ENCODE assay signal across 11 cellular contexts in genomic region chr2:25912851-25913695, GRCh38. TPM values are rescaled to one million over a fixed set of nuclear protein-coding genes. Genes with fewer than 3 reads are reported as not detected.
DNase-seq lines count a peak whose midpoint lies in the region; ATAC-seq, FAIRE-seq and TF ChIP-seq lines count a peak whose summit lies in the region.
"Had no signal": no experiment of that assay in that cellular context is flagged by ENCODE, and none has a peak within 500 bp of the region (broad histone marks: within the 10 kb centered on the region; RNA-seq: fewer than 3 reads in every experiment).

No MANE protein-coding gene starts in this region.

- no peaks in the 10 kb centered on the region for H3K79me1 ChIP-seq in H9 (ENCODE audit: insufficient read depth, low read depth, low read length, poor library complexity, severe bottlenecking)

- H3K23ac ChIP-seq in H9 (ENCODE audit: insufficient read length, low read depth, low read length), result no peak overlapping the region

- no peak overlapping the region for H4K5ac ChIP-seq in H9 (ENCODE audit: insufficient read length, low read depth, low read length)

- H3K27me3 ChIP-seq in H9 (ENCODE audit: insufficient read depth, low read length), result no peaks in the 10 kb centered on the region
- no peaks in the 10 kb centered on the region for H3K27me3 ChIP-seq in parathyroid adenoma (ENCODE audit: control insufficient read depth, insufficient read depth, low read length)
- H3K27me3 ChIP-seq: gastrocnemius medialis had no signal

- no peaks in the 10 kb centered on the region for H3K27me3 Mint-ChIP-seq in H9 (ENCODE audit: low read depth)
- H3K27me3 Mint-ChIP-seq: activated naive CD8-positive, alpha-beta T cell treated with anti-CD3 and anti-CD28 coated beads for 36 hours had no signal

- H3K79me2 ChIP-seq in H9 (ENCODE audit: insufficient read depth, low read length) (no peaks in the 10 kb centered on the region), parathyroid adenoma (no peaks in the 10 kb centered on the region)

- no peak overlapping the region for H3K4me3 ChIP-seq in parathyroid adenoma (ENCODE audit: low read depth, low read length)
- H3K4me3 ChIP-seq: gastrocnemius medialis had no signal

- peaks cover 3% of the 10 kb centered on the region for H3K23me2 ChIP-seq in H9 (ENCODE audit: insufficient read length, low read depth, low read length, poor library complexity, severe bottlenecking)

- H2BK20ac ChIP-seq in H9 (ENCODE audit: low read depth, low read length, poor library complexity, severe bottlenecking), result no peak overlapping the region

- no peaks in the 10 kb centered on the region for H4K20me1 ChIP-seq in H9 (ENCODE audit: control insufficient read depth, insufficient read depth, insufficient read length)

- H3K9ac ChIP-seq in H9 (ENCODE audit: extremely low read depth, insufficient read length, low read length) (no peak overlapping the region), parathyroid adenoma (no peak overlapping the region)

- no peak overlapping the region for H3K18ac ChIP-seq in H9 (ENCODE audit: insufficient read length, low read depth, low read length)

- H2AK5ac ChIP-seq in H9 (ENCODE audit: insufficient read length, low read length), result no peak overlapping the region

- ATAC-seq in HG02973 (IDR thresholded peaks at IDR 0.05; ENCODE audit: unreplicated experiment), result no peak
- ATAC-seq: gastrocnemius medialis had no signal

- no peak for TF ChIP-seq CTCF in H9 (conservative IDR thresholded peaks at IDR 0.05)
- no peak for TF ChIP-seq CTCF in parathyroid adenoma (IDR thresholded peaks at IDR 0.05)

- H3K4me1 ChIP-seq in H9 (ENCODE audit: insufficient read depth, low read length), result no peaks in the 10 kb centered on the region
- no peaks in the 10 kb centered on the region for H3K4me1 ChIP-seq in parathyroid adenoma
- H3K4me1 ChIP-seq: gastrocnemius medialis had no signal

- no CpG with 5 or more reads among the region's 10 CpGs for WGBS in H9 (ENCODE audit: extremely low coverage, insufficient read length, low lambda C conversion rate)

- peak overlapping the region; percentile 38 to 74 for H3K4me3 Mint-ChIP-seq in H9
- H3K4me3 Mint-ChIP-seq: activated naive CD8-positive, alpha-beta T cell treated with anti-CD3 and anti-CD28 coated beads for 36 hours had no signal

- H3K27ac ChIP-seq in H9 (ENCODE audit: insufficient read length, low read depth, low read length) (peak overlapping the region; percentile 75), parathyroid adenoma (no peak overlapping the region)
- H3K27ac ChIP-seq: gastrocnemius medialis, WERI-Rb-1 had no signal

- no peak overlapping the region for H3K56ac ChIP-seq in H9 (ENCODE audit: insufficient read length, low read depth, low read length)

- peaks cover 9 to 14% of the 10 kb centered on the region in 2 experiments; a peak in 4 of 5 replicates for H3K9me3 Mint-ChIP-seq in H9
- H3K9me3 Mint-ChIP-seq: activated naive CD8-positive, alpha-beta T cell treated with anti-CD3 and anti-CD28 coated beads for 36 hours had no signal

- H3K4me2 ChIP-seq in H9 (ENCODE audit: insufficient read depth, insufficient read length, low read length), result peak overlapping the region; percentile 79
- H3K4me2 ChIP-seq in parathyroid adenoma (ENCODE audit: low read length), result no peak overlapping the region

- no peak overlapping the region for H2BK15ac ChIP-seq in H9 (ENCODE audit: low read depth, low read length)

- peak overlapping the region; percentile 87 to 95 (median 93) for H3K27ac Mint-ChIP-seq in H9
- H3K27ac Mint-ChIP-seq: activated naive CD8-positive, alpha-beta T cell treated with anti-CD3 and anti-CD28 coated beads for 36 hours had no signal

- no peak for FAIRE-seq in GM19239 (lab: Jason Lieb, UNC)

- H4K8ac ChIP-seq in H9 (replicated peaks; ENCODE audit: insufficient read length, low read depth, low read length), result no peak overlapping the region

- H3K9me3 ChIP-seq in H9 (ENCODE audit: control insufficient read depth, low read depth, low read length) (no peaks in the 10 kb centered on the region), parathyroid adenoma (ENCODE audit: control insufficient read depth, low read length) (no peaks in the 10 kb centered on the region)
- H3K9me3 ChIP-seq: gastrocnemius medialis had no signal

- DNase-seq in H9, result peak; percentile 73
- DNase-seq in NCI-H345 (lab: John Stamatoyannopoulos, UW), result peak; percentile 60
- peak; percentile 62 for DNase-seq in fibroblast of gingiva (ENCODE audit: low read depth)
- DNase-seq in GM19239 (ENCODE audit: insufficient read length, low spot score), result no peak
- DNase-seq in cerebellar nuclear complex (lab: John Stamatoyannopoulos, UW), result no peak
- DNase-seq: activated naive CD8-positive, alpha-beta T cell treated with anti-CD3 and anti-CD28 coated beads for 36 hours; gastrocnemius medialis; NCI-H748 treated with DMSO at 0.1 percent for 48 hours; WERI-Rb-1 had no signal

- no peaks in the 10 kb centered on the region for H3K36me3 ChIP-seq in parathyroid adenoma (ENCODE audit: control insufficient read depth, insufficient read depth, low read length)
- H3K36me3 ChIP-seq: gastrocnemius medialis, WERI-Rb-1 had no signal

- peaks cover 0 to 9% (median 2%) of the 10 kb centered on the region in 3 experiments; a peak in 5 of 7 replicates for H3K36me3 Mint-ChIP-seq in H9 (ENCODE audit: insufficient read depth in 1 of 3, low read depth in 3 of 3)
- H3K36me3 Mint-ChIP-seq: activated naive CD8-positive, alpha-beta T cell treated with anti-CD3 and anti-CD28 coated beads for 36 hours had no signal

- no peak overlapping the region for H2BK5ac ChIP-seq in H9 (ENCODE audit: insufficient read length, low read length)

- no peak overlapping the region for H4K91ac ChIP-seq in H9 (ENCODE audit: insufficient read length, low read depth, low read length)

- H2BK12ac ChIP-seq in H9 (ENCODE audit: insufficient read length, low read depth, low read length), result no peak overlapping the region

- no peak overlapping the region for H3K14ac ChIP-seq in H9 (ENCODE audit: insufficient read depth, low read length)

- no peak overlapping the region for H3T11ph ChIP-seq in H9 (ENCODE audit: low read length)

- H3K4me1 Mint-ChIP-seq in H9, result peaks cover 26 to 27% of the 10 kb centered on the region in 2 experiments

- no peak overlapping the region for H2BK120ac ChIP-seq in H9 (ENCODE audit: low read depth, low read length, poor library complexity, severe bottlenecking)

- H2AFZ ChIP-seq in H9 (ENCODE audit: low read length) (no peak overlapping the region), parathyroid adenoma (peak overlapping the region; percentile 56)

- H3K4ac ChIP-seq in H9 (ENCODE audit: low read depth, low read length), result no peak overlapping the region

RNA-seq across cellular contexts. Expression of gene ASXL2, which starts 34.8 kb away (rescaled TPM):
- 32.7 and 35.4 TPM in 2 replicates for total RNA-seq in H9 (2021)

Comparison
In these comparisons a context has a peak if more than half of its experiments do, and no peak if none do; other contexts are left out.
1. DNase-seq: peak in H9 (single experiment), NCI-H345 (single experiment) and fibroblast of gingiva (single experiment); none in GM19239 (single experiment) and cerebellar nuclear complex (0 of 2).